Comparison of ENCODE assay signal across 8 cellular contexts in genomic region chr1:827221-828063, GRCh38.
DNase-seq lines count a peak whose midpoint lies in the region; ATAC-seq and TF ChIP-seq lines count a peak whose summit lies in the region.
"Not testable (repeated sequence)": the region's sequence is repeated elsewhere in the genome, so short reads cannot be mapped to it uniquely, and the experiment has no call there.

No MANE protein-coding gene starts in this region.

- H3K4me3 ChIP-seq in DND-41 (ENCODE audit: low read depth in 1 of 2, low read length in 2 of 2) (peak overlapping the region; percentile 57 to 87; a peak in 3 of 4 replicates), Peyer's patch (peak overlapping the region; percentile 70 to 76 (median 72))

- peaks cover 15% of the 10 kb centered on the region for H4K20me1 ChIP-seq in DND-41 (ENCODE audit: insufficient read depth, low read length)

- H3K27ac Mint-ChIP-seq in activated T-cell treated with anti-CD3 and anti-CD28 coated beads, Interleukin-2, amount 50 U/mL, for 72 hours: peak overlapping the region; percentile 97
- peak overlapping the region; percentile 96 to 100 (median 98) for H3K27ac Mint-ChIP-seq in naive B cell

- in situ Hi-C loops in KBM-7 (cut with MboI; ENCODE audit: low pct_unique_long_range_greater_than_20kb, low sequenced_read_pairs): not testable (repeated sequence)

- ATAC-seq in DND-41 (ENCODE audit: insufficient read depth, low read depth) (peak; percentile 88), GM21737 (IDR thresholded peaks at IDR 0.05; ENCODE audit: unreplicated experiment) (peak; percentile 71), naive B cell (ENCODE audit: low read depth in 2 of 2) (peak; percentile 77 to 78)
- ATAC-seq in activated T-cell treated with anti-CD3 and anti-CD28 coated beads, Interleukin-2, amount 50 U/mL, for 72 hours (replicated peaks in 1 of 2): peak; percentile 88 to 92

- H3K4me1 ChIP-seq in DND-41 (ENCODE audit: insufficient read depth, low read length): peaks cover 26% of the 10 kb centered on the region
- H3K4me1 ChIP-seq in Peyer's patch: peaks cover 0 to 10% (median 0%) of the 10 kb centered on the region in 4 donors

- H3K27me3 ChIP-seq in DND-41 (ENCODE audit: insufficient read depth, low read length, poor library complexity); Peyer's patch: not testable (repeated sequence)

- H3K9me3 Mint-ChIP-seq in activated T-cell treated with anti-CD3 and anti-CD28 coated beads, Interleukin-2, amount 50 U/mL, for 72 hours; naive B cell: not testable (repeated sequence)

- not testable (repeated sequence) for H3K27me3 Mint-ChIP-seq in activated T-cell treated with anti-CD3 and anti-CD28 coated beads, Interleukin-2, amount 50 U/mL, for 72 hours (ENCODE audit: low read depth); naive B cell

- H3K27ac ChIP-seq in DND-41 (ENCODE audit: low read length): peak overlapping the region; percentile 85
- H3K27ac ChIP-seq in Peyer's patch: peak overlapping the region; percentile 87 to 95 (median 90)

- H3K4me1 Mint-ChIP-seq in activated T-cell treated with anti-CD3 and anti-CD28 coated beads, Interleukin-2, amount 50 U/mL, for 72 hours (ENCODE audit: low read depth): peaks cover 46% of the 10 kb centered on the region
- peaks cover 10 to 24% (median 17%) of the 10 kb centered on the region in 3 donors for H3K4me1 Mint-ChIP-seq in naive B cell

- peaks cover 11% of the 10 kb centered on the region; the same call in 1 of the 2 replicates for H3K36me3 ChIP-seq in DND-41 (ENCODE audit: insufficient read depth, low read length)
- H3K36me3 ChIP-seq in Peyer's patch: not testable (repeated sequence)

- H3K79me2 ChIP-seq in DND-41 (ENCODE audit: insufficient read depth, low read length): peaks cover 56% of the 10 kb centered on the region

- DNase-seq in DND-41: peak; percentile 93
- peak; percentile 89 for DNase-seq in KBM-7
- peak; percentile 97 to 98 (median 98) for DNase-seq in Peyer's patch
- DNase-seq in activated T-cell treated with anti-CD3 and anti-CD28 coated beads, Interleukin-2, amount 50 U/mL, for 72 hours: peak; percentile 97
- peak; percentile 88 for DNase-seq in fibroblast of gingiva (ENCODE audit: low read depth)
- DNase-seq in naive B cell: peak; percentile 92
- DNase-seq in stimulated activated CD8-positive, alpha-beta memory T cell treated with anti-CD3 and anti-CD28 coated beads, Interleukin-7, amount 100 ng/mL, for 48 hours (ENCODE audit: extremely low read depth in 1 of 2, low read depth in 1 of 2): peak; percentile 94 to 95

- TF ChIP-seq CTCF in DND-41 (IDR thresholded peaks at IDR 0.05; ENCODE audit: borderline replicate concordance, extremely low read depth, low read length, poor library complexity, severe bottlenecking); Peyer's patch (IDR thresholded peaks at IDR 0.05): not testable (repeated sequence)

- H3K9ac ChIP-seq in DND-41 (ENCODE audit: low read depth, low read length): peak overlapping the region; percentile 72

- not testable (repeated sequence) for H3K9me3 ChIP-seq in DND-41 (ENCODE audit: insufficient read depth, low read length, severe bottlenecking); Peyer's patch

- peak; percentile 60 to 71 for TF ChIP-seq POLR2A in Peyer's patch (IDR thresholded peaks at IDR 0.05)

- not testable (repeated sequence) for H3K36me3 Mint-ChIP-seq in activated T-cell treated with anti-CD3 and anti-CD28 coated beads, Interleukin-2, amount 50 U/mL, for 72 hours (ENCODE audit: insufficient read depth in 2 of 2); naive B cell

- H3K4me3 Mint-ChIP-seq in activated T-cell treated with anti-CD3 and anti-CD28 coated beads, Interleukin-2, amount 50 U/mL, for 72 hours: peak overlapping the region; percentile 94 to 97
- peak overlapping the region; percentile 91 to 98 (median 96) for H3K4me3 Mint-ChIP-seq in naive B cell

- H3K4me2 ChIP-seq in DND-41 (ENCODE audit: insufficient read depth, low read length): peak overlapping the region; percentile 80

- peak overlapping the region; percentile 95 for H2AFZ ChIP-seq in DND-41 (ENCODE audit: low read depth, low read length)

Comparison
In these comparisons a context has a peak if more than half of its experiments do, and no peak if none do; other contexts are left out.
1. Peak in every context shown above with its lines: DNase-seq, ATAC-seq, H3K4me3 ChIP-seq and H3K27ac ChIP-seq.